In the genomic region with DNA sequence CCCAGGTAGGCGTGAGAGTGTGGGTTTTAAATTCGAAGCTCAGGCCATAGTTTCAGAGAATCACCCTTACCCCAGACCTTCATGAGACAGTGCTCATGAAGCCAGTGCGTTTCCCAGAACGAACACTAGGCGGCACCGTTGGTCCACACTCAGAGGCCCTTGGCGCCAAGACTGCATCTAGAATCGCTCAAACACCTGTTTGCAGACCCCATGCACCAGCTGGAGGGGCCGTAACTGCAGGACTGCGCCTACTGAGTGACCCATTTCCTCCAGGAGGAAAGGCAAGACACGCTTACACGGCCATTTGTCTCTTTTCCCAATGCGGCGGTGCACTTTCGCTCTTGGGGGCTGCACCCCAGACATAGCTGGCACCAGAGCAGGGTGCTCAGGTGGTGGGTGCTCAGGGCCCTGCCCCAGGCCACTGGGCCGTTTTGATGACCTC, we compare ENCODE assay signal across 1 cellular context.
A peak's percentile ranks its signal among the peaks of the same experiment; 100 is the strongest.
TF ChIP-seq lines count a peak whose summit lies in the region.

No MANE protein-coding gene starts in this region.

TF ChIP-seq in GM12878, 131 proteins besides CTCF, POLR2A, EP300 and RAD21:
- TF ChIP-seq, protein P1, sequence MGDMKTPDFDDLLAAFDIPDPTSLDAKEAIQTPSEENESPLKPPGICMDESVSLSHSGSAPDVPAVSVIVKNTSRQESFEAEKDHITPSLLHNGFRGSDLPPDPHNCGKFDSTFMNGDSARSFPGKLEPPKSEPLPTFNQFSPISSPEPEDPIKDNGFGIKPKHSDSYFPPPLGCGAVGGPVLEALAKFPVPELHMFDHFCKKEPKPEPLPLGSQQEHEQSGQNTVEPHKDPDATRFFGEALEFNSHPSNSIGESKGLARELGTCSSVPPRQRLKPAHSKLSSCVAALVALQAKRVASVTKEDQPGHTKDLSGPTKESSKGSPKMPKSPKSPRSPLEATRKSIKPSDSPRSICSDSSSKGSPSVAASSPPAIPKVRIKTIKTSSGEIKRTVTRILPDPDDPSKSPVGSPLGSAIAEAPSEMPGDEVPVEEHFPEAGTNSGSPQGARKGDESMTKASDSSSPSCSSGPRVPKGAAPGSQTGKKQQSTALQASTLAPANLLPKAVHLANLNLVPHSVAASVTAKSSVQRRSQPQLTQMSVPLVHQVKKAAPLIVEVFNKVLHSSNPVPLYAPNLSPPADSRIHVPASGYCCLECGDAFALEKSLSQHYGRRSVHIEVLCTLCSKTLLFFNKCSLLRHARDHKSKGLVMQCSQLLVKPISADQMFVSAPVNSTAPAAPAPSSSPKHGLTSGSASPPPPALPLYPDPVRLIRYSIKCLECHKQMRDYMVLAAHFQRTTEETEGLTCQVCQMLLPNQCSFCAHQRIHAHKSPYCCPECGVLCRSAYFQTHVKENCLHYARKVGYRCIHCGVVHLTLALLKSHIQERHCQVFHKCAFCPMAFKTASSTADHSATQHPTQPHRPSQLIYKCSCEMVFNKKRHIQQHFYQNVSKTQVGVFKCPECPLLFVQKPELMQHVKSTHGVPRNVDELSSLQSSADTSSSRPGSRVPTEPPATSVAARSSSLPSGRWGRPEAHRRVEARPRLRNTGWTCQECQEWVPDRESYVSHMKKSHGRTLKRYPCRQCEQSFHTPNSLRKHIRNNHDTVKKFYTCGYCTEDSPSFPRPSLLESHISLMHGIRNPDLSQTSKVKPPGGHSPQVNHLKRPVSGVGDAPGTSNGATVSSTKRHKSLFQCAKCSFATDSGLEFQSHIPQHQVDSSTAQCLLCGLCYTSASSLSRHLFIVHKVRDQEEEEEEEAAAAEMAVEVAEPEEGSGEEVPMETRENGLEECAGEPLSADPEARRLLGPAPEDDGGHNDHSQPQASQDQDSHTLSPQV (IDR thresholded peaks at IDR 0.05) = no peak
- TF ChIP-seq SRF (IDR thresholded peaks at IDR 0.05; ENCODE audit: low read depth in 2 of 2, low read length in 2 of 2) = no peak
- no peak for TF ChIP-seq RCOR1 (conservative IDR thresholded peaks at IDR 0.05; ENCODE audit: low read depth, low read length)
- TF ChIP-seq TCF12 (IDR thresholded peaks at IDR 0.05; ENCODE audit: low read depth, low read length) = peak; percentile 67; the same call in 1 of the 2 replicates
- TF ChIP-seq TAF1 (IDR thresholded peaks at IDR 0.05; ENCODE audit: borderline replicate concordance, low read depth, low read length) = no peak
- TF ChIP-seq CREB1 (IDR thresholded peaks at IDR 0.05; ENCODE audit: low read depth) = 0 out of 2 replicates have a peak, but pooled peaks have one; percentile 29
- no peak for TF ChIP-seq ZNF274 (IDR thresholded peaks at IDR 0.05; ENCODE audit: insufficient read depth, insufficient read length)
- TF ChIP-seq YBX1 (IDR thresholded peaks at IDR 0.05) = no peak
- TF ChIP-seq, protein P2, sequence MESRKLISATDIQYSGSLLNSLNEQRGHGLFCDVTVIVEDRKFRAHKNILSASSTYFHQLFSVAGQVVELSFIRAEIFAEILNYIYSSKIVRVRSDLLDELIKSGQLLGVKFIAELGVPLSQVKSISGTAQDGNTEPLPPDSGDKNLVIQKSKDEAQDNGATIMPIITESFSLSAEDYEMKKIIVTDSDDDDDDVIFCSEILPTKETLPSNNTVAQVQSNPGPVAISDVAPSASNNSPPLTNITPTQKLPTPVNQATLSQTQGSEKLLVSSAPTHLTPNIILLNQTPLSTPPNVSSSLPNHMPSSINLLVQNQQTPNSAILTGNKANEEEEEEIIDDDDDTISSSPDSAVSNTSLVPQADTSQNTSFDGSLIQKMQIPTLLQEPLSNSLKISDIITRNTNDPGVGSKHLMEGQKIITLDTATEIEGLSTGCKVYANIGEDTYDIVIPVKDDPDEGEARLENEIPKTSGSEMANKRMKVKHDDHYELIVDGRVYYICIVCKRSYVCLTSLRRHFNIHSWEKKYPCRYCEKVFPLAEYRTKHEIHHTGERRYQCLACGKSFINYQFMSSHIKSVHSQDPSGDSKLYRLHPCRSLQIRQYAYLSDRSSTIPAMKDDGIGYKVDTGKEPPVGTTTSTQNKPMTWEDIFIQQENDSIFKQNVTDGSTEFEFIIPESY (IDR thresholded peaks at IDR 0.05) = no peak
- TF ChIP-seq SMARCA5 (IDR thresholded peaks at IDR 0.05) = no peak; the same call in 1 of the 2 replicates
- TF ChIP-seq, protein P3, sequence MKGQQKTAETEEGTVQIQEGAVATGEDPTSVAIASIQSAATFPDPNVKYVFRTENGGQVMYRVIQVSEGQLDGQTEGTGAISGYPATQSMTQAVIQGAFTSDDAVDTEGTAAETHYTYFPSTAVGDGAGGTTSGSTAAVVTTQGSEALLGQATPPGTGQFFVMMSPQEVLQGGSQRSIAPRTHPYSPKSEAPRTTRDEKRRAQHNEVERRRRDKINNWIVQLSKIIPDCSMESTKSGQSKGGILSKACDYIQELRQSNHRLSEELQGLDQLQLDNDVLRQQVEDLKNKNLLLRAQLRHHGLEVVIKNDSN (IDR thresholded peaks at IDR 0.05; ENCODE audit: borderline replicate concordance, extremely low read length, insufficient read depth, low read depth, low read length) = no peak
- 0 out of 2 replicates have a peak, but pooled peaks have one; percentile 54 for TF ChIP-seq IRF4 (IDR thresholded peaks at IDR 0.05; ENCODE audit: low read depth, low read length)
- no peak for TF ChIP-seq MYB (IDR thresholded peaks at IDR 0.05; ENCODE audit: borderline replicate concordance, low read depth, low read length)
- no peak for TF ChIP-seq HCFC1 (IDR thresholded peaks at IDR 0.05; ENCODE audit: low read length)
- TF ChIP-seq POU2F2 (IDR thresholded peaks at IDR 0.05; ENCODE audit: borderline replicate concordance, low read depth, low read length) = 0 out of 3 replicates have a peak, but pooled peaks have one; percentile 47
- peak; percentile 47; the same call in 1 of the 2 replicates for TF ChIP-seq TCF3 (IDR thresholded peaks at IDR 0.05; ENCODE audit: borderline replicate concordance, insufficient read depth, low read depth, low read length)
- TF ChIP-seq SMC3 (IDR thresholded peaks at IDR 0.05; ENCODE audit: borderline replicate concordance, low read length) = peak; percentile 88
- no peak for TF ChIP-seq HDAC2 (IDR thresholded peaks at IDR 0.05)
- 0 out of 2 replicates have a peak, but pooled peaks have one; percentile 34 for TF ChIP-seq HDGF (IDR thresholded peaks at IDR 0.05)
- TF ChIP-seq LARP7 (IDR thresholded peaks at IDR 0.05) = 0 out of 2 replicates have a peak, but pooled peaks have one; percentile 25
- TF ChIP-seq SMAD5 (IDR thresholded peaks at IDR 0.05; ENCODE audit: low read depth) = no peak
- peak; percentile 76 for TF ChIP-seq YY1 (IDR thresholded peaks at IDR 0.05; ENCODE audit: low read depth, low read length)
- TF ChIP-seq, protein P4, sequence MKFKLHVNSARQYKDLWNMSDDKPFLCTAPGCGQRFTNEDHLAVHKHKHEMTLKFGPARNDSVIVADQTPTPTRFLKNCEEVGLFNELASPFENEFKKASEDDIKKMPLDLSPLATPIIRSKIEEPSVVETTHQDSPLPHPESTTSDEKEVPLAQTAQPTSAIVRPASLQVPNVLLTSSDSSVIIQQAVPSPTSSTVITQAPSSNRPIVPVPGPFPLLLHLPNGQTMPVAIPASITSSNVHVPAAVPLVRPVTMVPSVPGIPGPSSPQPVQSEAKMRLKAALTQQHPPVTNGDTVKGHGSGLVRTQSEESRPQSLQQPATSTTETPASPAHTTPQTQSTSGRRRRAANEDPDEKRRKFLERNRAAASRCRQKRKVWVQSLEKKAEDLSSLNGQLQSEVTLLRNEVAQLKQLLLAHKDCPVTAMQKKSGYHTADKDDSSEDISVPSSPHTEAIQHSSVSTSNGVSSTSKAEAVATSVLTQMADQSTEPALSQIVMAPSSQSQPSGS (IDR thresholded peaks at IDR 0.05; ENCODE audit: low read length) = no peak
- no peak for TF ChIP-seq EED (IDR thresholded peaks at IDR 0.05; ENCODE audit: low read depth)
- no peak for TF ChIP-seq KAT2A (conservative IDR thresholded peaks at IDR 0.05; ENCODE audit: control insufficient read depth, low read depth, low read length)
- peak; percentile 93; the same call in 1 of the 2 replicates for TF ChIP-seq RB1 (IDR thresholded peaks at IDR 0.05; ENCODE audit: borderline replicate concordance)
TF ChIP-seq in GM12878: peak in this region for 10.
